Comparison of ENCODE assay signal across 18 cellular contexts in the genomic region with DNA sequence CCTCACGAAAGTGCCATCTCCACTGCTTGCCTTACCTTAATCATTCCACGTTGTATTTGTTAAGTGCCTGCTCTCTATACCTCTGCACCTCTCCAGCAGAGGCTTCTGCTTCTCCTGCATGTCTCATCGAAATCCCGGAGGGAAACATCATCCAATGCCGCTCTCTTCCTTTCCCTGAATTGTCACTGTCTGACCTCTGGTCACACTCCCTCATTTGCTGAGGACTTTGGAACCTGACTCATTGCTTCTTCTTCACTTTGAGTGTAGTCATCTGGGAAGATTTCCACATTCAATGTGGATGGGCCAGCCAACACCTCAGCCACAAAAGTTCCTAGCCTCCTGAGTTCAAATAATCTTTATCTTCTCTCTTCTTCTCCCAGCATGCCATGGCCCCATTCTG.
DNase-seq lines count a peak whose midpoint lies in the region; ATAC-seq, FAIRE-seq and TF ChIP-seq lines count a peak whose summit lies in the region.
"Had no signal": no experiment of that assay in that cellular context is flagged by ENCODE, and none has a peak within 500 bp of the region (broad histone marks: within the 10 kb centered on the region; RNA-seq: fewer than 3 reads in every experiment).

No MANE protein-coding gene starts in this region.

- TF ChIP-seq POLR2A in HCT116 (IDR thresholded peaks at IDR 0.05; ENCODE audit: borderline replicate concordance, extremely low read depth, insufficient read depth, insufficient read length) (no peak), lower leg skin (IDR thresholded peaks at IDR 0.05) (no peak)

- intact Hi-C loops in HCT116 (cut with micrococcal nuclease) (no loop called here), PC-3 (cut with micrococcal nuclease) (no loop called here), lower leg skin (cut with DNase I; ENCODE audit: low total_unique reads) (no loop called here), lower lobe of right lung (cut with DNase I) (no loop called here)

- 49 to 75% (median 51%) methylated on average over 5 of the region's 5 CpGs for WGBS in small intestine, 3 donors
- WGBS in lower leg skin, 2 donors, result 91 to 97% methylated on average over 5 of the region's 5 CpGs

- no peak for FAIRE-seq in small intestine (lab: Jason Lieb, UNC)
- no peak for FAIRE-seq in GM19239 (lab: Jason Lieb, UNC)
- FAIRE-seq: K562 had no signal

- H3K36me3 ChIP-seq in HCT116 (ENCODE audit: control insufficient read depth in 1 of 2, insufficient read depth in 2 of 2, low read length in 2 of 2) (no peaks in the 10 kb centered on the region), PC-3 (ENCODE audit: low read depth, low read length) (no peaks in the 10 kb centered on the region), small intestine (ENCODE audit: control insufficient read depth in 2 of 2, insufficient read depth in 2 of 2, low read length in 2 of 2) (no peaks in the 10 kb centered on the region), osteoblast (ENCODE audit: insufficient read depth, low read length) (no peaks in the 10 kb centered on the region), lower lobe of right lung (no peaks in the 10 kb centered on the region)

- no peaks in the 10 kb centered on the region for H3K9me2 ChIP-seq in HCT116 (ENCODE audit: insufficient read depth)
- H3K9me2 ChIP-seq in PC-3 (replicated peaks; ENCODE audit: low read length), result no peaks in the 10 kb centered on the region

- RAD21 ChIA-PET in HCT116 (lab: Charles Lee; ENCODE audit: low non-redundant PET in 1 of 2, low total read pairs in 2 of 2, uncharacterized antibody in 2 of 2, unreplicated experiment in 2 of 2), result no interaction called here

- H3K9me3 ChIP-seq in HCT116 (ENCODE audit: control insufficient read depth in 1 of 2, insufficient read depth in 1 of 2, low read depth in 1 of 2, low read length in 2 of 2) (no peaks in the 10 kb centered on the region), PC-3 (ENCODE audit: low read length) (no peaks in the 10 kb centered on the region), small intestine (ENCODE audit: control insufficient read depth, low read depth) (no peaks in the 10 kb centered on the region), osteoblast (ENCODE audit: low read depth, low read length) (no peaks in the 10 kb centered on the region), lower lobe of right lung (no peaks in the 10 kb centered on the region)

- H3K4me3 ChIP-seq in HCT116 (replicated peaks in 1 of 2; ENCODE audit: low read depth in 1 of 2, low read length in 2 of 2), result peak overlapping the region in 1 of 2 experiments; percentile 5; a peak in 1 of 4 replicates
- H3K4me3 ChIP-seq in PC-3 (ENCODE audit: low read length), result no peak overlapping the region
- H3K4me3 ChIP-seq in fibroblast of mammary gland (ENCODE audit: control insufficient read depth, low read depth, low read length), result no peak overlapping the region
- H3K4me3 ChIP-seq in small intestine (ENCODE audit: low read depth in 1 of 2, low read length in 2 of 2), result no peak overlapping the region
- H3K4me3 ChIP-seq in osteoblast (ENCODE audit: insufficient read depth, low read length), result no peak overlapping the region
- H3K4me3 ChIP-seq in lower leg skin (ENCODE audit: low read depth, poor library complexity, severe bottlenecking), result no peak overlapping the region
- H3K4me3 ChIP-seq in lower lobe of right lung, result no peak overlapping the region
- H3K4me3 ChIP-seq: GM23338, K562, PC-9 had no signal

- H4K20me1 ChIP-seq in HCT116 (ENCODE audit: insufficient read depth) (no peaks in the 10 kb centered on the region), PC-3 (ENCODE audit: low read length) (no peaks in the 10 kb centered on the region), osteoblast (ENCODE audit: insufficient read depth, low read length) (no peaks in the 10 kb centered on the region)

- H3K79me2 ChIP-seq in HCT116 (ENCODE audit: insufficient read depth, low read length) (peaks cover 10% of the 10 kb centered on the region), PC-3 (ENCODE audit: low read length) (no peaks in the 10 kb centered on the region), osteoblast (ENCODE audit: insufficient read depth, low read length) (peaks cover 20% of the 10 kb centered on the region)

- H2AFZ ChIP-seq in HCT116 (ENCODE audit: low read depth, low read length, poor library complexity, severe bottlenecking) (no peak overlapping the region), PC-3 (ENCODE audit: low read length) (no peak overlapping the region), osteoblast (ENCODE audit: low read length) (no peak overlapping the region)
- H2AFZ ChIP-seq: GM23338, PC-9 had no signal

- TF ChIP-seq CTCF in HCT116 (IDR thresholded peaks at IDR 0.05 in 2 of 3, conservative IDR thresholded peaks at IDR 0.05 in 1 of 3; ENCODE audit: borderline replicate concordance in 1 of 3, insufficient read depth in 1 of 3, low read depth in 2 of 3, low read length in 2 of 3), result no peak
- TF ChIP-seq CTCF in PC-3 (conservative IDR thresholded peaks at IDR 0.05; ENCODE audit: low read depth, low read length), result no peak
- no peak for TF ChIP-seq CTCF in fibroblast of mammary gland (conservative IDR thresholded peaks at IDR 0.05; ENCODE audit: control insufficient read depth, insufficient read depth, low read depth, low read length)
- no peak for TF ChIP-seq CTCF in osteoblast (IDR thresholded peaks at IDR 0.05; ENCODE audit: extremely low read depth, low read depth, low read length)
- no peak for TF ChIP-seq CTCF in lower leg skin (IDR thresholded peaks at IDR 0.05)
- TF ChIP-seq CTCF in lower lobe of right lung (IDR thresholded peaks at IDR 0.05), result no peak

- no peak overlapping the region for H3K9ac ChIP-seq in HCT116 (ENCODE audit: low read length)
- no peak overlapping the region for H3K9ac ChIP-seq in PC-3 (ENCODE audit: low read length)

- no peak overlapping the region for H3K27ac ChIP-seq in HCT116 (ENCODE audit: low read depth, low read length)
- H3K27ac ChIP-seq in PC-3 (ENCODE audit: low read length), result no peak overlapping the region
- no peak overlapping the region for H3K27ac ChIP-seq in small intestine (ENCODE audit: low read depth in 1 of 2, low read length in 1 of 2)
- H3K27ac ChIP-seq in osteoblast (ENCODE audit: low read depth, low read length), result no peak overlapping the region
- H3K27ac ChIP-seq in lower lobe of right lung, result no peak overlapping the region
- H3K27ac ChIP-seq: C4-2B, PC-9 had no signal

- H3K4me2 ChIP-seq in HCT116 (ENCODE audit: low read length), result peak overlapping the region; percentile 58
- H3K4me2 ChIP-seq in PC-3 (ENCODE audit: low read length), result no peak overlapping the region
- H3K4me2 ChIP-seq in osteoblast (ENCODE audit: insufficient read depth, low read length), result no peak overlapping the region
- H3K4me2 ChIP-seq: GM23338, PC-9 had no signal

- no peak for DNase-seq in HCT116 (ENCODE audit: low read depth, low spot score)
- DNase-seq in PC-3, result peak; percentile 61
- DNase-seq in fibroblast of mammary gland (ENCODE audit: low read depth), result peak; percentile 73
- peak; percentile 68 for DNase-seq in small intestine
- no peak for DNase-seq in osteoblast (ENCODE audit: insufficient read length, low spot score, missing footprints)
- no peak for DNase-seq in lower leg skin (ENCODE audit: low spot score in 2 of 2)
- no peak for DNase-seq in GM19239 (ENCODE audit: insufficient read length, low spot score)
- DNase-seq in lower lobe of right lung, result no peak
- DNase-seq: NCI-H1092 treated with DMSO at 0.1 percent for 48 hours; NCI-H1694; NCI-H69; NK-92 treated with Interleukin-12 subunit alpha and Interleukin-12 subunit beta, amount 100 ng/mL, for 24 hours; PC-9 had no signal

- H3F3A ChIP-seq in PC-3 (ENCODE audit: low read length, unreplicated experiment), result no peaks in the 10 kb centered on the region

- BruUV-seq in HCT116 (replicated peaks; lab: Mats Ljungman, UMichigan), result no TSS peak
- no TSS peak for BruUV-seq in PC-3 (replicated peaks; lab: Mats Ljungman, UMichigan)

- no peaks in the 10 kb centered on the region for H3K27me3 ChIP-seq in HCT116 (ENCODE audit: insufficient read depth, low read length)
- H3K27me3 ChIP-seq in PC-3 (ENCODE audit: low read length), result no peaks in the 10 kb centered on the region
- H3K27me3 ChIP-seq in small intestine (ENCODE audit: control insufficient read depth in 2 of 2, insufficient read depth in 2 of 2, low read length in 2 of 2), result no peaks in the 10 kb centered on the region
- H3K27me3 ChIP-seq in osteoblast (ENCODE audit: insufficient read depth, low read length), result no peaks in the 10 kb centered on the region
- H3K27me3 ChIP-seq in lower lobe of right lung (ENCODE audit: low read depth), result no peaks in the 10 kb centered on the region

- POLR2A ChIA-PET in HCT116 (lab: Charles Lee) (no interaction called here), PC-3 (lab: Charles Lee; ENCODE audit: unreplicated experiment) (no interaction called here)

- TF ChIP-seq RAD21 in HCT116 (IDR thresholded peaks at IDR 0.05; ENCODE audit: low read depth), result no peak

- CTCF ChIA-PET in HCT116 (lab: Charles Lee), result interaction anchor here (1.0 kb wide), 1 partner anchor 27 kb away, joined by 3 read pairs; no protein-coding TSS in a partner anchor
- CTCF ChIA-PET in PC-3 (lab: Charles Lee), result no interaction called here

- ATAC-seq in HCT116, result peak; percentile 66
- peak; percentile 24; the same call in 1 of the 2 replicates for ATAC-seq in PC-3
- no peak for ATAC-seq in lower lobe of right lung
- ATAC-seq: GM23338, K562, Right ventricle myocardium inferior, SK-N-SH treated with all-trans-retinoic acid at 6 μM for 48 hours had no signal

- H3K4me1 ChIP-seq in HCT116 (ENCODE audit: control insufficient read depth in 1 of 2, insufficient read depth in 2 of 2, low read length in 2 of 2), result peaks cover 12 to 29% of the 10 kb centered on the region in 2 experiments
- peaks cover 11% of the 10 kb centered on the region for H3K4me1 ChIP-seq in PC-3 (ENCODE audit: insufficient read depth, low read length)
- no peaks in the 10 kb centered on the region for H3K4me1 ChIP-seq in small intestine (ENCODE audit: control insufficient read depth in 2 of 2, insufficient read depth in 1 of 2, low read depth in 1 of 2, low read length in 1 of 2)
- H3K4me1 ChIP-seq in osteoblast (ENCODE audit: insufficient read depth, low read length), result no peaks in the 10 kb centered on the region
- no peaks in the 10 kb centered on the region for H3K4me1 ChIP-seq in lower lobe of right lung

TF ChIP-seq in HCT116, 20 proteins besides CTCF, POLR2A, EP300 and RAD21 (continues in another document):
- no peak for TF ChIP-seq SIN3A (IDR thresholded peaks at IDR 0.05; ENCODE audit: low read depth)
- peak; percentile 40; the same call in 1 of the 2 replicates for TF ChIP-seq SP1 (IDR thresholded peaks at IDR 0.05; ENCODE audit: low read depth)
- TF ChIP-seq, protein P1, sequence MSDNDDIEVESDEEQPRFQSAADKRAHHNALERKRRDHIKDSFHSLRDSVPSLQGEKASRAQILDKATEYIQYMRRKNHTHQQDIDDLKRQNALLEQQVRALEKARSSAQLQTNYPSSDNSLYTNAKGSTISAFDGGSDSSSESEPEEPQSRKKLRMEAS (IDR thresholded peaks at IDR 0.05), result peak; percentile 41; the same call in 1 of the 2 replicates
- TF ChIP-seq POLR2AphosphoS5 (IDR thresholded peaks at IDR 0.05; ENCODE audit: low read depth, low read length), result no peak
- TF ChIP-seq TCF7L2 (IDR thresholded peaks at IDR 0.05; ENCODE audit: borderline replicate concordance, extremely low read depth, insufficient read depth, insufficient read length), result no peak

Comparison
In these comparisons a context has a peak if more than half of its experiments do, and no peak if none do; other contexts are left out.
1. ATAC-seq: peak in HCT116 (single experiment) and PC-3 (single experiment); none in lower lobe of right lung (0 of 2).
2. DNase-seq: peak in PC-3 (single experiment), fibroblast of mammary gland (single experiment) and small intestine (single experiment); none in HCT116 (single experiment), osteoblast (single experiment), lower leg skin (0 of 2), GM19239 (single experiment) and lower lobe of right lung (single experiment).